ENCODE assay signal across 16 cellular contexts in the genomic region with DNA sequence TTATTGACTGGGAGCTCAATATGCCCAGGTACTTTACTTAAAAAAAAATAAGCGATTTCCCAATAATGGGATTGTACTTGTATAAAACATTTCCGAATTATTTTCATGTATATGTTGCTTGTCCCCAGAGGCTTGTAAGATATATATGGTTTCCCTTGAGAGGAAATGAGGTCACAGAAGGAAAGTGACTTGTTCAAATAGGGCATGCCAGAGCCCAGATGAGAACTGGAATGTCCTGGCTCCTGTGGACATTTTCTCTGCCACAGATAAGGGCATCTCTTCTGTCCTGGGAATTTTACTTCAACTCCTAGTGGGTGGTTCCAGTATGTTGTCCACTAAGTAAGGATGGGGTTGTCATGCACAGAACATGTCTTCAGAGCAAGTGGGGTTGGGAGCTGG.
DNase-seq lines count a peak whose midpoint lies in the region; ATAC-seq and TF ChIP-seq lines count a peak whose summit lies in the region.
"Had no signal": no experiment of that assay in that cellular context is flagged by ENCODE, and none has a peak within 500 bp of the region (broad histone marks: within the 10 kb centered on the region; RNA-seq: fewer than 3 reads in every experiment).

No MANE protein-coding gene starts in this region.

- peaks cover 29% of the 10 kb centered on the region for H3K4me1 Mint-ChIP-seq in activated CD8-positive, alpha-beta T cell treated with anti-CD3 and anti-CD28 coated beads, Interleukin-2, amount 10 ng/mL, durations not matched to agents 7 days and 5 days (ENCODE audit: low read depth)
- H3K4me1 Mint-ChIP-seq in activated CD8-positive, alpha-beta T cell treated with anti-CD3 and anti-CD28 coated beads for 36 hours (ENCODE audit: low read depth) = peaks cover 9% of the 10 kb centered on the region
- peaks cover 10% of the 10 kb centered on the region for H3K4me1 Mint-ChIP-seq in type B pancreatic cell (ENCODE audit: unreplicated experiment)
- H3K4me1 Mint-ChIP-seq: CD4-positive, alpha-beta memory T cell had no signal

- H3K36me3 ChIP-seq in hepatocyte (replicated peaks; ENCODE audit: insufficient read depth, low read depth) = no peaks in the 10 kb centered on the region
- H3K36me3 ChIP-seq in effector memory CD4-positive, alpha-beta T cell (ENCODE audit: control insufficient read depth, insufficient read depth, low read length) = no peaks in the 10 kb centered on the region

- peaks cover 3% of the 10 kb centered on the region for H3K27me3 Mint-ChIP-seq in activated CD8-positive, alpha-beta T cell treated with anti-CD3 and anti-CD28 coated beads, Interleukin-2, amount 10 ng/mL, durations not matched to agents 7 days and 5 days (ENCODE audit: low read depth)
- H3K27me3 Mint-ChIP-seq in activated CD8-positive, alpha-beta T cell treated with anti-CD3 and anti-CD28 coated beads for 36 hours = peaks cover 1% of the 10 kb centered on the region
- H3K27me3 Mint-ChIP-seq in type B pancreatic cell = no peaks in the 10 kb centered on the region

- CTCF ChIA-PET in activated CD8-positive, alpha-beta T cell treated with anti-CD3 and anti-CD28 coated beads, Interleukin-2, amount 10 ng/mL, durations not matched to agents 7 days and 5 days (lab: Charles Lee) = interaction anchor here (1.1 kb wide), 1 partner anchor 35 kb away, joined by 4 read pairs; no protein-coding TSS in a partner anchor
- CTCF ChIA-PET in activated CD8-positive, alpha-beta T cell treated with anti-CD3 and anti-CD28 coated beads for 36 hours (lab: Charles Lee) = no interaction called here

- H3K4me1 ChIP-seq in hepatocyte (ENCODE audit: insufficient read depth) = peaks cover 8% of the 10 kb centered on the region
- H3K4me1 ChIP-seq in effector memory CD4-positive, alpha-beta T cell (ENCODE audit: control insufficient read depth, insufficient read depth, low read length, poor library complexity, severe bottlenecking) = no peaks in the 10 kb centered on the region

- no peaks in the 10 kb centered on the region for H3K36me3 Mint-ChIP-seq in activated CD8-positive, alpha-beta T cell treated with anti-CD3 and anti-CD28 coated beads, Interleukin-2, amount 10 ng/mL, durations not matched to agents 7 days and 5 days (ENCODE audit: low read depth)
- H3K36me3 Mint-ChIP-seq in activated CD8-positive, alpha-beta T cell treated with anti-CD3 and anti-CD28 coated beads for 36 hours (ENCODE audit: low read depth) = no peaks in the 10 kb centered on the region
- peaks cover 15% of the 10 kb centered on the region for H3K36me3 Mint-ChIP-seq in type B pancreatic cell

- no peaks in the 10 kb centered on the region for H3K27me3 ChIP-seq in hepatocyte
- H3K27me3 ChIP-seq in effector memory CD4-positive, alpha-beta T cell (replicated peaks; ENCODE audit: control insufficient read depth, insufficient read depth, low read length, poor library complexity, severe bottlenecking) = no peaks in the 10 kb centered on the region

- POLR2A ChIA-PET in activated CD8-positive, alpha-beta T cell treated with anti-CD3 and anti-CD28 coated beads, Interleukin-2, amount 10 ng/mL, durations not matched to agents 7 days and 5 days (lab: Charles Lee) = interaction anchor here (0.7 kb wide), 1 partner anchor 145 kb away, joined by 3 read pairs; no protein-coding TSS in a partner anchor
- POLR2A ChIA-PET in activated CD8-positive, alpha-beta T cell treated with anti-CD3 and anti-CD28 coated beads for 36 hours (lab: Charles Lee) = no interaction called here

- no peak for ATAC-seq in activated CD8-positive, alpha-beta T cell treated with anti-CD3 and anti-CD28 coated beads, Interleukin-2, amount 10 ng/mL, durations not matched to agents 7 days and 5 days
- no peak for ATAC-seq in activated CD8-positive, alpha-beta T cell treated with anti-CD3 and anti-CD28 coated beads for 36 hours
- ATAC-seq in HG02885 (IDR thresholded peaks at IDR 0.05; ENCODE audit: poor library complexity, unreplicated experiment) (peak; percentile 34), esophagus mucosa (no peak)
- ATAC-seq: HCT116 had no signal

- H3K27ac ChIP-seq in hepatocyte = peak overlapping the region; percentile 42
- H3K27ac ChIP-seq in effector memory CD4-positive, alpha-beta T cell (ENCODE audit: insufficient read depth, low read length, poor library complexity, severe bottlenecking) = no peak overlapping the region
- H3K27ac ChIP-seq: 22Rv1, C4-2B, GM23248, HL-60 had no signal

- WGBS in hepatocyte (ENCODE audit: low lambda C conversion rate, missing lambda C conversion rate) = 90% methylated on average over 2 of the region's 2 CpGs

- no peak for TF ChIP-seq CTCF in activated CD8-positive, alpha-beta T cell treated with anti-CD3 and anti-CD28 coated beads for 36 hours (IDR thresholded peaks at IDR 0.05)
- TF ChIP-seq CTCF in hepatocyte (IDR thresholded peaks at IDR 0.05; ENCODE audit: poor library complexity) (no peak), type B pancreatic cell (conservative IDR thresholded peaks at IDR 0.05) (no peak)

- H3K27ac Mint-ChIP-seq in activated CD8-positive, alpha-beta T cell treated with anti-CD3 and anti-CD28 coated beads, Interleukin-2, amount 10 ng/mL, durations not matched to agents 7 days and 5 days = peak overlapping the region; percentile 59
- H3K27ac Mint-ChIP-seq in activated CD8-positive, alpha-beta T cell treated with anti-CD3 and anti-CD28 coated beads for 36 hours = no peak overlapping the region
- H3K27ac Mint-ChIP-seq in type B pancreatic cell = peak overlapping the region; percentile 97
- H3K27ac Mint-ChIP-seq: CD4-positive, alpha-beta memory T cell had no signal

- H3K79me2 ChIP-seq in hepatocyte = no peaks in the 10 kb centered on the region

- intact Hi-C loops in activated CD8-positive, alpha-beta T cell treated with anti-CD3 and anti-CD28 coated beads for 36 hours (cut with micrococcal nuclease) = no loop called here

- H3K9me3 ChIP-seq in hepatocyte (ENCODE audit: low read depth) = no peaks in the 10 kb centered on the region
- H3K9me3 ChIP-seq in effector memory CD4-positive, alpha-beta T cell (ENCODE audit: control insufficient read depth, low read length) = no peaks in the 10 kb centered on the region

- H3K9me3 Mint-ChIP-seq in activated CD8-positive, alpha-beta T cell treated with anti-CD3 and anti-CD28 coated beads, Interleukin-2, amount 10 ng/mL, durations not matched to agents 7 days and 5 days (ENCODE audit: insufficient read depth) = no peaks in the 10 kb centered on the region
- no peaks in the 10 kb centered on the region for H3K9me3 Mint-ChIP-seq in activated CD8-positive, alpha-beta T cell treated with anti-CD3 and anti-CD28 coated beads for 36 hours
- no peaks in the 10 kb centered on the region for H3K9me3 Mint-ChIP-seq in type B pancreatic cell

- H2AFZ ChIP-seq in hepatocyte = no peak overlapping the region
- H2AFZ ChIP-seq: GM23248 had no signal

- no peaks in the 10 kb centered on the region for H4K20me1 ChIP-seq in hepatocyte (ENCODE audit: insufficient read depth, poor library complexity, severe bottlenecking)

- no peak overlapping the region for H3K4me3 ChIP-seq in hepatocyte
- H3K4me3 ChIP-seq in effector memory CD4-positive, alpha-beta T cell (ENCODE audit: insufficient read depth, low read depth, low read length, poor library complexity, severe bottlenecking) = no peak overlapping the region
- H3K4me3 ChIP-seq: GM23248 had no signal

- H3K4me3 Mint-ChIP-seq in activated CD8-positive, alpha-beta T cell treated with anti-CD3 and anti-CD28 coated beads, Interleukin-2, amount 10 ng/mL, durations not matched to agents 7 days and 5 days = no peak overlapping the region
- no peak overlapping the region for H3K4me3 Mint-ChIP-seq in activated CD8-positive, alpha-beta T cell treated with anti-CD3 and anti-CD28 coated beads for 36 hours
- H3K4me3 Mint-ChIP-seq in type B pancreatic cell = peak overlapping the region; percentile 18
- H3K4me3 Mint-ChIP-seq: CD4-positive, alpha-beta memory T cell had no signal

- H3K9me2 ChIP-seq in hepatocyte (replicated peaks; ENCODE audit: insufficient read depth) = no peaks in the 10 kb centered on the region

- H3K4me2 ChIP-seq in hepatocyte = no peak overlapping the region

- no peak for DNase-seq in activated CD8-positive, alpha-beta T cell treated with anti-CD3 and anti-CD28 coated beads, Interleukin-2, amount 10 ng/mL, durations not matched to agents 7 days and 5 days
- no peak for DNase-seq in activated CD8-positive, alpha-beta T cell treated with anti-CD3 and anti-CD28 coated beads for 36 hours
- DNase-seq in hepatocyte (ENCODE audit: low spot score) (no peak), type B pancreatic cell (ENCODE audit: extremely low spot score, unreplicated experiment) (no peak), DMS 273 (lab: John Stamatoyannopoulos, UW; ENCODE audit: unreplicated experiment) (no peak)
- no peak for DNase-seq in effector memory CD4-positive, alpha-beta T cell
- DNase-seq: CD4-positive, alpha-beta memory T cell; DND-41; GDM1; GM23248 had no signal
